Comparison of ENCODE assay signal across 1 cellular context in genomic region chr3:129026728-129027543, GRCh38.
TF ChIP-seq lines count a peak whose summit lies in the region.

No MANE protein-coding gene starts in this region.

TF ChIP-seq in HepG2, 621 proteins besides CTCF, POLR2A, EP300 and RAD21 (continued from another document):
- TF ChIP-seq TFDP1 (CRISPR knock-in tag; IDR thresholded peaks at IDR 0.05; ENCODE audit: borderline replicate concordance) (peak; percentile 80; the same call in 1 of the 2 replicates), SOX13 (IDR thresholded peaks at IDR 0.05) (no peak), SOX13 (CRISPR knock-in tag; conservative IDR thresholded peaks at IDR 0.05 in 1 of 2, IDR thresholded peaks at IDR 0.05 in 1 of 2) (no peak), ZNF644 (CRISPR knock-in tag; IDR thresholded peaks at IDR 0.05; ENCODE audit: low read depth) (no peak), KLF16 (CRISPR knock-in tag; IDR thresholded peaks at IDR 0.05) (peak in 1 of 2 experiments; percentile 39; a peak in 1 of 4 replicates), GABPB1 (CRISPR knock-in tag; IDR thresholded peaks at IDR 0.05) (peak; percentile 91), CBX1 (IDR thresholded peaks at IDR 0.05; ENCODE audit: low read depth) (no peak), ZNF343 (CRISPR knock-in tag; IDR thresholded peaks at IDR 0.05) (no peak), SP4 (CRISPR knock-in tag; IDR thresholded peaks at IDR 0.05) (peak; percentile 61; the same call in 1 of the 2 replicates), ATF3 (CRISPR knock-in tag; IDR thresholded peaks at IDR 0.05) (no peak), ZNF282 (IDR thresholded peaks at IDR 0.05; ENCODE audit: partially characterized antibody) (no peak), FOXM1 (CRISPR knock-in tag; IDR thresholded peaks at IDR 0.05) (no peak), HNRNPK (IDR thresholded peaks at IDR 0.05; ENCODE audit: low read depth, low read length, poor library complexity, severe bottlenecking) (no peak), JARID2 (CRISPR knock-in tag; IDR thresholded peaks at IDR 0.05; ENCODE audit: insufficient replicate concordance) (no peak), NFKB2 (CRISPR knock-in tag; IDR thresholded peaks at IDR 0.05; ENCODE audit: borderline replicate concordance) (peak; percentile 66; the same call in 1 of the 2 replicates), CCDC6 (CRISPR knock-in tag; IDR thresholded peaks at IDR 0.05) (0 out of 2 replicates have a peak, but pooled peaks have one; percentile 27), ELF4 (CRISPR knock-in tag; IDR thresholded peaks at IDR 0.05; ENCODE audit: borderline replicate concordance) (no peak), ZNF510 (CRISPR knock-in tag; IDR thresholded peaks at IDR 0.05; ENCODE audit: low read depth) (no peak), GPN1 (CRISPR knock-in tag; IDR thresholded peaks at IDR 0.05; ENCODE audit: borderline replicate concordance) (no peak), ZNF598 (CRISPR knock-in tag; IDR thresholded peaks at IDR 0.05; ENCODE audit: borderline replicate concordance) (no peak), DZIP1 (CRISPR knock-in tag; IDR thresholded peaks at IDR 0.05) (no peak), PATZ1 (CRISPR knock-in tag; IDR thresholded peaks at IDR 0.05) (0 out of 2 replicates have a peak, but pooled peaks have one; percentile 10), CREB1 (IDR thresholded peaks at IDR 0.05) (peak; percentile 30; the same call in 1 of the 2 replicates), CREB1 (CRISPR knock-in tag; IDR thresholded peaks at IDR 0.05) (no peak), ZNF451 (CRISPR knock-in tag; IDR thresholded peaks at IDR 0.05) (0 out of 2 replicates have a peak, but pooled peaks have one; percentile 38), SPEN (CRISPR knock-in tag; IDR thresholded peaks at IDR 0.05; ENCODE audit: low read depth) (no peak), TMF1 (CRISPR knock-in tag; IDR thresholded peaks at IDR 0.05; ENCODE audit: low read depth) (no peak), ZNF274 (CRISPR knock-in tag; IDR thresholded peaks at IDR 0.05) (no peak), KAT8 (CRISPR knock-in tag; IDR thresholded peaks at IDR 0.05) (peak; percentile 39; the same call in 1 of the 2 replicates)
